21 cellular contexts compared by ENCODE assay signal in genomic region chr17:42571435-42572225, GRCh38. TPM values are rescaled to one million over a fixed set of nuclear protein-coding genes. Genes with fewer than 3 reads are reported as not detected.
DNase-seq lines count a peak whose midpoint lies in the region; ATAC-seq, FAIRE-seq and TF ChIP-seq lines count a peak whose summit lies in the region.
"Had no signal": no experiment of that assay in that cellular context is flagged by ENCODE, and none has a peak within 500 bp of the region (broad histone marks: within the 10 kb centered on the region; RNA-seq: fewer than 3 reads in every experiment).

No MANE protein-coding gene starts in this region.

- no peak overlapping the region for H3K27ac Mint-ChIP-seq in MCF 10A (ENCODE audit: low read depth, unreplicated experiment)
- H3K27ac Mint-ChIP-seq in astrocyte (ENCODE audit: unreplicated experiment): no peak overlapping the region
- H3K27ac Mint-ChIP-seq: CD8-positive, alpha-beta T cell; effector memory CD8-positive, alpha-beta T cell had no signal

- POLR2A ChIA-PET in MCF 10A (lab: Yijun Ruan, JAX): interaction anchor here (0.5 to 0.7 kb wide), 2 partner anchors 25 to 37 kb away, joined by 3 read pairs; partner anchors contain the start of gene RETREG3

- 60% methylated on average over 12 of the region's 12 CpGs for WGBS in liver

- no peak overlapping the region for H2AFZ ChIP-seq in astrocyte (ENCODE audit: low read depth, low read length)

- H3K36me3 ChIP-seq in breast epithelium (peaks cover 13% of the 10 kb centered on the region), astrocyte (ENCODE audit: insufficient read depth, low read length) (peaks cover 45% of the 10 kb centered on the region), liver (ENCODE audit: control insufficient read depth in 4 of 4, insufficient read depth in 3 of 4, low read depth in 1 of 4, low read length in 3 of 4) (peaks cover 11 to 51% (median 34%) of the 10 kb centered on the region in 4 donors), upper lobe of right lung (peaks cover 71% of the 10 kb centered on the region)
- H3K36me3 ChIP-seq: ovary had no signal

- TF ChIP-seq CTCF in breast epithelium (IDR thresholded peaks at IDR 0.05): no peak
- TF ChIP-seq CTCF in MCF 10A (IDR thresholded peaks at IDR 0.05; ENCODE audit: unreplicated experiment): no peak
- TF ChIP-seq CTCF in astrocyte (IDR thresholded peaks at IDR 0.05; ENCODE audit: insufficient read depth, low read depth, low read length): no peak
- no peak for TF ChIP-seq CTCF in liver (IDR thresholded peaks at IDR 0.05; ENCODE audit: low read depth, low read length, missing input control)
- no peak for TF ChIP-seq CTCF in upper lobe of right lung (IDR thresholded peaks at IDR 0.05)

- intact Hi-C loops in breast epithelium (cut with DNase I; ENCODE audit: low total_unique reads) (loop anchor here (10.0 kb wide), 1 partner anchor 103 kb away; the partner anchor contains the start of gene PLEKHH3), MCF 10A (cut with micrococcal nuclease) (no loop called here), upper lobe of right lung (cut with DNase I) (no loop called here), sciatic nerve (cut with DNase I) (no loop called here)

- H3K79me2 ChIP-seq in astrocyte (ENCODE audit: insufficient read depth, low read length): peaks cover 80% of the 10 kb centered on the region

- no peaks in the 10 kb centered on the region for H3K9me3 ChIP-seq in breast epithelium
- H3K9me3 ChIP-seq in astrocyte (ENCODE audit: insufficient read depth, low read depth, low read length): no peaks in the 10 kb centered on the region
- H3K9me3 ChIP-seq in liver (ENCODE audit: control insufficient read depth in 4 of 4, low read length in 3 of 4): no peaks in the 10 kb centered on the region
- no peaks in the 10 kb centered on the region for H3K9me3 ChIP-seq in upper lobe of right lung
- H3K9me3 ChIP-seq: ovary, vagina had no signal

- H3K36me3 Mint-ChIP-seq in MCF 10A (ENCODE audit: insufficient read depth, unreplicated experiment) (peaks cover 54% of the 10 kb centered on the region), astrocyte (ENCODE audit: low read depth, unreplicated experiment) (peaks cover 26% of the 10 kb centered on the region)

- BruUV-seq in MCF 10A (replicated peaks; lab: Mats Ljungman, UMichigan): no TSS peak

- CTCF ChIA-PET in MCF 10A (lab: Yijun Ruan, JAX): no interaction called here

- H3K9me3 Mint-ChIP-seq in MCF 10A (ENCODE audit: unreplicated experiment) (no peaks in the 10 kb centered on the region), astrocyte (ENCODE audit: unreplicated experiment) (no peaks in the 10 kb centered on the region)
- H3K9me3 Mint-ChIP-seq: CD8-positive, alpha-beta T cell; effector memory CD8-positive, alpha-beta T cell; immature natural killer cell; naive B cell had no signal

- no peak overlapping the region for H3K4me3 Mint-ChIP-seq in MCF 10A (ENCODE audit: unreplicated experiment)
- peak overlapping the region; percentile 62 for H3K4me3 Mint-ChIP-seq in astrocyte (ENCODE audit: unreplicated experiment)
- H3K4me3 Mint-ChIP-seq: CD8-positive, alpha-beta T cell; effector memory CD8-positive, alpha-beta T cell; immature natural killer cell had no signal

- H3K4me3 ChIP-seq in breast epithelium: no peak overlapping the region
- H3K4me3 ChIP-seq in astrocyte (ENCODE audit: insufficient read depth, low read depth, low read length): no peak overlapping the region
- no peak overlapping the region for H3K4me3 ChIP-seq in liver (ENCODE audit: low read depth in 1 of 3, low read length in 3 of 3)
- no peak overlapping the region for H3K4me3 ChIP-seq in upper lobe of right lung
- H3K4me3 ChIP-seq: ovary, vagina had no signal

- H3K9ac ChIP-seq in astrocyte (ENCODE audit: low read length): no peak overlapping the region
- H3K9ac ChIP-seq in liver (ENCODE audit: low read depth in 1 of 2, low read length in 2 of 2): no peak overlapping the region
- H3K9ac ChIP-seq: KMS-11 had no signal

- no peaks in the 10 kb centered on the region for H3K27me3 ChIP-seq in breast epithelium
- no peaks in the 10 kb centered on the region for H3K27me3 ChIP-seq in astrocyte (ENCODE audit: insufficient read depth, low read length)
- H3K27me3 ChIP-seq in liver (ENCODE audit: control insufficient read depth in 4 of 4, insufficient read depth in 4 of 4, low read length in 3 of 4): no peaks in the 10 kb centered on the region
- no peaks in the 10 kb centered on the region for H3K27me3 ChIP-seq in upper lobe of right lung
- H3K27me3 ChIP-seq: ovary, vagina had no signal

- peaks cover 48% of the 10 kb centered on the region for H4K20me1 ChIP-seq in astrocyte (ENCODE audit: insufficient read depth, low read length)

- no peak for FAIRE-seq in astrocyte (lab: Jason Lieb, UNC)
- FAIRE-seq: TTC549 had no signal

- TF ChIP-seq POLR2A in breast epithelium (IDR thresholded peaks at IDR 0.05): no peak

- H3K4me2 ChIP-seq in astrocyte (ENCODE audit: low read length): no peak overlapping the region

- H3K4me1 Mint-ChIP-seq in MCF 10A (ENCODE audit: insufficient read depth, unreplicated experiment): peaks cover 20% of the 10 kb centered on the region
- peaks cover 10% of the 10 kb centered on the region for H3K4me1 Mint-ChIP-seq in astrocyte (ENCODE audit: low read depth, unreplicated experiment)

- H3K27me3 Mint-ChIP-seq in MCF 10A (ENCODE audit: insufficient read depth, unreplicated experiment) (no peaks in the 10 kb centered on the region), astrocyte (ENCODE audit: low read depth, unreplicated experiment) (no peaks in the 10 kb centered on the region)
- H3K27me3 Mint-ChIP-seq: effector memory CD8-positive, alpha-beta T cell; naive B cell had no signal

- no peak for DNase-seq in breast epithelium (ENCODE audit: low spot score in 2 of 2)
- no peak for DNase-seq in MCF 10A (ENCODE audit: unreplicated experiment)
- DNase-seq in astrocyte (ENCODE audit: low read depth): no peak
- DNase-seq in upper lobe of right lung: peak; percentile 68
- DNase-seq in sciatic nerve (ENCODE audit: low spot score): no peak
- DNase-seq in NCI-H446 treated with DMSO at 0.1 percent for 48 hours (lab: John Stamatoyannopoulos, UW): no peak
- DNase-seq: activated CD4-positive, alpha-beta T cell treated with anti-CD3 and anti-CD28 coated beads for 48 hours; activated CD8-positive, alpha-beta memory T cell treated with anti-CD3 and anti-CD28 coated beads, Interleukin-2, amount 50 U/mL, for 4 hours; CD8-positive, alpha-beta T cell; effector memory CD8-positive, alpha-beta T cell; immature natural killer cell; naive B cell; NCI-H1930; stimulated activated CD4-positive, alpha-beta T cell treated with anti-CD3 and anti-CD28 coated beads, Interleukin-2, amount 100 ng/mL, for 24 hours; stimulated activated naive CD8-positive, alpha-beta T cell treated with anti-CD3 and anti-CD28 coated beads, Interleukin-15, Interleukin-2, amounts not matched to agents 100 U/mL and 50 U/mL, for 24 hours had no signal

- H3K4me1 ChIP-seq in breast epithelium: peaks cover 0 to 11% of the 10 kb centered on the region in 2 donors
- H3K4me1 ChIP-seq in astrocyte (ENCODE audit: insufficient read depth, low read length): peaks cover 26% of the 10 kb centered on the region
- H3K4me1 ChIP-seq in liver (ENCODE audit: control insufficient read depth in 4 of 4, insufficient read depth in 4 of 4, low read length in 3 of 4): peaks cover under 1 to 40% (median 27%) of the 10 kb centered on the region in 4 donors
- peaks cover 23% of the 10 kb centered on the region for H3K4me1 ChIP-seq in upper lobe of right lung

- TF ChIP-seq RAD21 in liver (IDR thresholded peaks at IDR 0.05): no peak

- H3K27ac ChIP-seq in breast epithelium (peak overlapping the region; percentile 26 to 64), astrocyte (ENCODE audit: low read depth, low read length) (no peak overlapping the region), liver (ENCODE audit: low read depth in 1 of 2, low read length in 2 of 2) (peak overlapping the region; percentile 23 to 25), upper lobe of right lung (peak overlapping the region; percentile 24)
- H3K27ac ChIP-seq: KMS-11, ovary, vagina had no signal

- ATAC-seq in upper lobe of right lung (no peak), sciatic nerve (no peak), GM21619 (IDR thresholded peaks at IDR 0.05; ENCODE audit: unreplicated experiment) (no peak)
- ATAC-seq: CD8-positive, alpha-beta T cell; effector memory CD8-positive, alpha-beta T cell; stimulated activated naive CD8-positive, alpha-beta T cell treated with anti-CD3 and anti-CD28 coated beads, Interleukin-15, Interleukin-2, amounts not matched to agents 100 U/mL and 50 U/mL, for 24 hours had no signal

TF ChIP-seq in liver, 16 proteins besides CTCF, POLR2A, EP300 and RAD21 (continues in another document):
- TF ChIP-seq SP1 (IDR thresholded peaks at IDR 0.05): no peak
- TF ChIP-seq FOXA2 (IDR thresholded peaks at IDR 0.05): no peak

RNA-seq across cellular contexts. Expression of gene MLX, which starts 4.7 kb away (rescaled TPM):
- 10 to 100 TPM; 27.2 to 49.8 (median 39.4) TPM for total RNA-seq in breast epithelium
- total RNA-seq in MCF 10A (2022): 37.3 and 39.6 TPM in 2 replicates
- 26.5 and 29.9 TPM in 2 replicates for total RNA-seq in astrocyte
- 10 to 100 TPM; 19.4 to 40.0 TPM for total RNA-seq in liver
- polyA plus RNA-seq in liver: 10 to 100 TPM; 29.2 to 35.1 TPM
- total RNA-seq in upper lobe of right lung: 61.3 TPM
- 26.6 TPM for total RNA-seq in sciatic nerve

RNA-seq across cellular contexts. Expression of gene PSMC3IP, which starts 5.9 kb away (rescaled TPM):
- 1 to 10 TPM; 3.3 to 4.2 (median 3.5) TPM for total RNA-seq in breast epithelium
- total RNA-seq in MCF 10A (2022): 10.3 and 12.0 TPM in 2 replicates
- 5.4 and 8.7 TPM in 2 replicates for total RNA-seq in astrocyte
- total RNA-seq in liver: 1 to 10 TPM; 1.3 to 3.0 TPM
- under 1 TPM; 0.58 to 0.88 TPM for polyA plus RNA-seq in liver
- 4.2 TPM for total RNA-seq in upper lobe of right lung
- total RNA-seq in sciatic nerve: 5.9 TPM

RNA-seq across cellular contexts. Expression of gene COASY, which starts 9.7 kb away (rescaled TPM):
- total RNA-seq in breast epithelium (10 to 100 TPM; 21.4 to 48.1 (median 26.9) TPM), MCF 10A (2022) (82.6 and 89.2 TPM in 2 replicates), astrocyte (52.0 and 54.2 TPM in 2 replicates), liver (10 to 100 TPM; 18.2 to 33.4 TPM), upper lobe of right lung (63.3 TPM), sciatic nerve (45.2 TPM)
- 10 to 100 TPM; 70.0 to 78.1 TPM for polyA plus RNA-seq in liver

RNA-seq across cellular contexts. Expression of gene HSD17B1, which starts 18.9 kb away (rescaled TPM):
- total RNA-seq in breast epithelium (1 to 10 TPM; 1.2 to 5.6 (median 1.8) TPM), MCF 10A (2022) (13.0 and 18.1 TPM in 2 replicates), astrocyte (1.5 and 1.7 TPM in 2 replicates), liver (1 to 10 TPM in 1 of 2 donors, under 1 TPM in 1; 0.67 to 1.0 TPM), upper lobe of right lung (1.4 TPM), sciatic nerve (2.4 TPM)
- polyA plus RNA-seq in liver: 1 to 10 TPM; 1.0 to 1.8 TPM

RNA-seq across cellular contexts. Expression of gene NAGLU, which starts 35.6 kb away (rescaled TPM):
- total RNA-seq in breast epithelium (100 to 1,000 TPM in 1 of 3 donors, 10 to 100 TPM in 2; 42.9 to 101 (median 48.4) TPM), MCF 10A (2022) (21.0 and 29.5 TPM in 2 replicates), astrocyte (19.3 and 25.9 TPM in 2 replicates), liver (10 to 100 TPM; 20.5 to 37.4 TPM), upper lobe of right lung (46.9 TPM), sciatic nerve (28.8 TPM)
- polyA plus RNA-seq in liver: 10 to 100 TPM; 15.5 to 41.2 TPM
